8 cellular contexts compared by ENCODE assay signal in the genomic region with DNA sequence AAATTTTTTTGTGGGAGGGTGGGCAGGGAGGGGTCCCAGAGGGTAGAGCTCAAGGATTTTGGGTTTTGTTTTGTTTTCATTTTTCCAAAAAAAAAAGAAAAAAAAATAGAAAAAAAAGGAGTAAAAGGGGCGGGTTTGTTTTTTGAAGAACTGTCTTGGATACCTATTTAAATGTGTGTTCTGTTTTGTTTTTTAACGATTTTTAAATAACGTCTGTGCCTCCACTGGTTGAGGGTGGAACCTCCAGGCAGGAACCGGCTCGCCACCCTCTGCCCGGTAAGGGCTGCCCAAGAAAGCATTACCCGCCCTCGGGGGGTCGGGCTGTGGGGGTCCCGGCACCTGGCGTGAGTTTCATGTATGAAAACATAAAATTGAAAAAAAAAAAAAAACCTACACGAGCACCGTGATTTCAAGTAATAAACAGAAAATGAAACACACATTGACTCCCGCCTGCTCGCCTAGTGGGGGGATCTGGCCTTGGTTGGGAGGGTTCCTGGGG. TPM values are rescaled to one million over a fixed set of nuclear protein-coding genes. Genes with fewer than 3 reads are reported as not detected.
DNase-seq lines count a peak whose midpoint lies in the region; ATAC-seq and TF ChIP-seq lines count a peak whose summit lies in the region.

No MANE protein-coding gene starts in this region.

- intact Hi-C loops in left ventricle myocardium inferior (cut with micrococcal nuclease): no loop called here
- intact Hi-C loops in Right ventricle myocardium superior (cut with DNase I): no loop called here
- intact Hi-C loops in uterus (cut with DNase I; ENCODE audit: low total_unique reads): no loop called here

- DNase-seq in left ventricle myocardium inferior: no peak
- DNase-seq in Right ventricle myocardium superior: no peak
- DNase-seq in mesothelial cell of epicardium (ENCODE audit: low spot score in 2 of 2, unreplicated experiment in 2 of 2): no peak
- DNase-seq in uterus: no peak
- DNase-seq in COLO668 (lab: John Stamatoyannopoulos, UW; ENCODE audit: unreplicated experiment): no peak

- whole genome bisulfite sequencing in adipose tissue, 3 donors: 11 to 37% (median 13%) methylated on average over 15 of the region's 15 CpGs

- H3K36me3 ChIP-seq in left ventricle myocardium inferior: peaks cover 46% of the 10 kb centered on the region
- H3K36me3 ChIP-seq in uterus: no peaks in the 10 kb centered on the region

- no peak for TF ChIP-seq CTCF in left ventricle myocardium inferior (IDR thresholded peaks at IDR 0.05; ENCODE audit: borderline replicate concordance)
- no peak for TF ChIP-seq CTCF in mesothelial cell of epicardium (IDR thresholded peaks at IDR 0.05; ENCODE audit: unreplicated experiment)
- peak in 1 of 4 experiments; percentile 11 for TF ChIP-seq CTCF in uterus (IDR thresholded peaks at IDR 0.05)

- H3K4me1 ChIP-seq in left ventricle myocardium inferior (peaks cover 90% of the 10 kb centered on the region), uterus (peaks cover 12 to 61% of the 10 kb centered on the region in 2 donors)

- no peak for TF ChIP-seq POLR2A in uterus (IDR thresholded peaks at IDR 0.05)

- no peaks in the 10 kb centered on the region for H3K9me3 Mint-ChIP-seq in mesothelial cell of epicardium

- ATAC-seq in Right ventricle myocardium superior (ENCODE audit: poor library complexity) (no peak), HG03039 (IDR thresholded peaks at IDR 0.05; ENCODE audit: unreplicated experiment) (no peak), GM21717 (IDR thresholded peaks at IDR 0.05; ENCODE audit: unreplicated experiment) (no peak)

- H3K36me3 Mint-ChIP-seq in mesothelial cell of epicardium: peaks cover 7% of the 10 kb centered on the region

- H3K27me3 ChIP-seq in left ventricle myocardium inferior (ENCODE audit: low read depth) (no peaks in the 10 kb centered on the region), uterus (no peaks in the 10 kb centered on the region)

- peaks cover 33% of the 10 kb centered on the region for H3K4me1 Mint-ChIP-seq in mesothelial cell of epicardium

- H3K4me3 Mint-ChIP-seq in mesothelial cell of epicardium: no peak overlapping the region

- H3K4me3 ChIP-seq in left ventricle myocardium inferior: peak overlapping the region; percentile 75
- H3K4me3 ChIP-seq in uterus: peak overlapping the region; percentile 6 to 17

- peak overlapping the region; percentile 90 for H3K27ac Mint-ChIP-seq in mesothelial cell of epicardium

- no peaks in the 10 kb centered on the region for H3K27me3 Mint-ChIP-seq in mesothelial cell of epicardium (ENCODE audit: low read depth)

- H3K9me3 ChIP-seq in left ventricle myocardium inferior (replicated peaks): no peaks in the 10 kb centered on the region
- no peaks in the 10 kb centered on the region for H3K9me3 ChIP-seq in uterus

- peak overlapping the region; percentile 100 for H3K27ac ChIP-seq in left ventricle myocardium inferior (replicated peaks)
- peak overlapping the region; percentile 91 for H3K27ac ChIP-seq in adipose tissue (ENCODE audit: low read depth, low read length)
- H3K27ac ChIP-seq in uterus: peak overlapping the region; percentile 94 to 95

RNA-seq across cellular contexts. Expression of gene MIDN, which starts 10.4 kb away (rescaled TPM):
- 60.5 TPM for total RNA-seq in left ventricle myocardium inferior
- 54.1 TPM for total RNA-seq in Right ventricle myocardium superior
- polyA plus RNA-seq in adipose tissue: 10 to 100 TPM; 22.8 to 95.5 (median 75.0) TPM
- 168 to 177 TPM (median 172 TPM) in 3 replicates for total RNA-seq in mesothelial cell of epicardium
- 100 to 1,000 TPM in 1 of 4 donors, 10 to 100 TPM in 2, under 1 TPM in 1; 0.77 to 108 (median 15.0) TPM for total RNA-seq in uterus

RNA-seq across cellular contexts. Expression of gene CIRBP, which starts 10.4 kb away (rescaled TPM):
- 229 TPM for total RNA-seq in left ventricle myocardium inferior
- total RNA-seq in Right ventricle myocardium superior: 219 TPM
- polyA plus RNA-seq in adipose tissue: 100 to 1,000 TPM; 346 to 568 (median 388) TPM
- total RNA-seq in mesothelial cell of epicardium: 659 to 674 TPM (median 670 TPM) in 3 replicates
- 100 to 1,000 TPM; 235 to 950 (median 535) TPM for total RNA-seq in uterus

RNA-seq across cellular contexts. Expression of gene FAM174C, which starts 16.6 kb away (rescaled TPM):
- total RNA-seq in left ventricle myocardium inferior (12.4 TPM), Right ventricle myocardium superior (12.4 TPM), mesothelial cell of epicardium (24.4 to 25.8 TPM (median 25.5 TPM) in 3 replicates), uterus (10 to 100 TPM in 2 of 4 donors, 1 to 10 TPM in 2; 2.1 to 24.3 (median 7.1) TPM)
- 10 to 100 TPM; 44.9 to 75.8 (median 55.0) TPM for polyA plus RNA-seq in adipose tissue

RNA-seq across cellular contexts. Expression of gene ATP5F1D, which starts 17.2 kb away (rescaled TPM):
- total RNA-seq in left ventricle myocardium inferior (501 TPM), Right ventricle myocardium superior (692 TPM), mesothelial cell of epicardium (105 to 115 TPM (median 108 TPM) in 3 replicates), uterus (100 to 1,000 TPM in 2 of 4 donors, 10 to 100 TPM in 1, 1 to 10 TPM in 1; 4.7 to 164 (median 68.9) TPM)
- 100 to 1,000 TPM; 217 to 303 (median 219) TPM for polyA plus RNA-seq in adipose tissue

RNA-seq across cellular contexts. Expression of gene CBARP, which starts 21.0 kb away (rescaled TPM):
- 0.96 TPM for total RNA-seq in left ventricle myocardium inferior
- total RNA-seq in Right ventricle myocardium superior: 1.1 TPM
- polyA plus RNA-seq in adipose tissue: 1 to 10 TPM in 2 of 3 donors, under 1 TPM in 1; 0.20 to 4.3 (median 2.0) TPM
- 9.0 to 10.4 TPM (median 9.2 TPM) in 3 replicates for total RNA-seq in mesothelial cell of epicardium
- 1 to 10 TPM in 2 of 4 donors, under 1 TPM in 1, not detected in 1; 0.26 to 1.5 (median 1.0) TPM for total RNA-seq in uterus
